14 cellular contexts compared by ENCODE assay signal in the genomic region with DNA sequence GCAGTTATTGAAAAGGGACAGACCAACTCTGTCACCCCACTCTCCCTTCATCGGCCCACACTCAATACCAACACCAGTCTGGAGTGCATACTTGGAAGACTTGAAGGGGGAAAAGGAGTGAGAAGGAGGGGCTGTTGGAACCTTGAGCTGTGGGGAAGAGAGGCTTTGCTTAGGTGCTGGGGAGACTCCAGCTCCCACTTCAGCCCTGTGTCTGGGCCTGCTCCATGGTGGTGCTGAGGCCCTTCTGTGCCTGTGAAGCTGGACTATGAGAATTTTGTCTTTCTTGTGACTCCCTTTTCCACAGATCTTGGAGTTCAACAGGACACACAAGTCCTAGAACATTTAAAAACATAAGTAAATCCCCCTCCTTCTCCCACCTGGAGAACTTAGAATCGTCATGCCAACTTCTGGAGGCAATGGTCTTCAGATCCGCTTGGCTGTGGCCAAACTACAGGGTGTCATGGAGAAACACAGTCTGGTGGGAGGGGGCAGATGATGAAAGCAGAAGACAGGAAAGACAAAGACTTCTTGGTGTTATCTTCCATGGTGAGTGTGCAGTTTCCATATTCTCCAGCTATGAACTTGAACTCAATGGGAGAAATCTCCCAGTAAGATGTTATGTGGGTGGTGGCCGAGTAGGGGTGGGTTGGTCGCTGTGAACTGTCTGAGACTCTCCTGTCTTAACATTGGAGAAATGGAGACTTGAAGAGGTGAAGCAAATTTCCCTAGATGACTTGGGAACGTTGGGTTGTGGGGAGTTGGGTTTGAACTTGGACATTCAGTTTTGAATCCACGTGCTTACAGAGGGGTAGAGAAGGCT. TPM values are rescaled to one million over a fixed set of nuclear protein-coding genes. Genes with fewer than 3 reads are reported as not detected.
"Had no signal": no experiment of that assay in that cellular context is flagged by ENCODE, and none has a peak within 500 bp of the region (broad histone marks: within the 10 kb centered on the region; RNA-seq: fewer than 3 reads in every experiment).

No MANE protein-coding gene starts in this region.

- H3K27ac Mint-ChIP-seq: progenitor cell of endocrine pancreas; stimulated activated naive B cell treated with anti-CD40 and anti-IgM and Interleukin-4, amounts not matched to agents 10 μg/mL and 1 μg/mL and 100 μg/mL, for 72 hours; T-helper 17 cell had no signal

- H3K27me3 ChIP-seq: right lobe of liver, transverse colon had no signal

- H3K4me3 ChIP-seq: gastroesophageal sphincter, right lobe of liver, transverse colon had no signal

- H3K9me3 ChIP-seq: gastroesophageal sphincter, right lobe of liver, transverse colon had no signal

- H3K9me3 Mint-ChIP-seq: activated T-helper 2 cell treated with anti-CD3 and anti-CD28 coated beads, Interferon-gamma antibody, Interleukin-2, Interleukin-4, amounts not matched to agents 10 μg/mL and 5 μg/mL and 100 μg/mL, durations not matched to agents 14 hours and 24 hours and 36 hours; effector memory CD8-positive, alpha-beta T cell; naive thymus-derived CD4-positive, alpha-beta T cell; stimulated activated naive B cell treated with anti-CD40 and anti-IgM and Interleukin-4, amounts not matched to agents 10 μg/mL and 1 μg/mL and 100 μg/mL, for 72 hours had no signal

- DNase-seq: cortex of kidney; effector memory CD8-positive, alpha-beta T cell; naive thymus-derived CD4-positive, alpha-beta T cell; nucleus accumbens; stimulated activated naive B cell treated with anti-CD40 and anti-IgM and Interleukin-4, amounts not matched to agents 10 μg/mL and 1 μg/mL and 100 μg/mL, for 72 hours; T-helper 17 cell; transverse colon had no signal

- H3K4me3 Mint-ChIP-seq: effector memory CD8-positive, alpha-beta T cell; naive thymus-derived CD4-positive, alpha-beta T cell; stimulated activated naive B cell treated with anti-CD40 and anti-IgM and Interleukin-4, amounts not matched to agents 10 μg/mL and 1 μg/mL and 100 μg/mL, for 72 hours; T-helper 17 cell had no signal

- H3K36me3 ChIP-seq: gastroesophageal sphincter, right lobe of liver, transverse colon had no signal

- ATAC-seq: activated CD4-positive, CD25-positive, alpha-beta regulatory T cell treated with anti-CD3 and anti-CD28 coated beads, Interleukin-2, amount 50 U/mL, for 24 hours; gastroesophageal sphincter; stimulated activated naive B cell treated with anti-CD40 and anti-IgM and Interleukin-4, amounts not matched to agents 10 μg/mL and 1 μg/mL and 100 μg/mL, for 72 hours; T-helper 17 cell had no signal

- H3K27ac ChIP-seq: epithelial cell of prostate, gastroesophageal sphincter, right lobe of liver had no signal

- H3K4me1 ChIP-seq: right lobe of liver had no signal

- H3K36me3 Mint-ChIP-seq: stimulated activated naive B cell treated with anti-CD40 and anti-IgM and Interleukin-4, amounts not matched to agents 10 μg/mL and 1 μg/mL and 100 μg/mL, for 72 hours had no signal

RNA-seq across cellular contexts. Expression of gene GIMAP8, which starts 18.4 kb away (rescaled TPM):
- total RNA-seq: astrocyte, progenitor cell of endocrine pancreas had no signal
